ENCODE assay signal across 13 cellular contexts in the genomic region with DNA sequence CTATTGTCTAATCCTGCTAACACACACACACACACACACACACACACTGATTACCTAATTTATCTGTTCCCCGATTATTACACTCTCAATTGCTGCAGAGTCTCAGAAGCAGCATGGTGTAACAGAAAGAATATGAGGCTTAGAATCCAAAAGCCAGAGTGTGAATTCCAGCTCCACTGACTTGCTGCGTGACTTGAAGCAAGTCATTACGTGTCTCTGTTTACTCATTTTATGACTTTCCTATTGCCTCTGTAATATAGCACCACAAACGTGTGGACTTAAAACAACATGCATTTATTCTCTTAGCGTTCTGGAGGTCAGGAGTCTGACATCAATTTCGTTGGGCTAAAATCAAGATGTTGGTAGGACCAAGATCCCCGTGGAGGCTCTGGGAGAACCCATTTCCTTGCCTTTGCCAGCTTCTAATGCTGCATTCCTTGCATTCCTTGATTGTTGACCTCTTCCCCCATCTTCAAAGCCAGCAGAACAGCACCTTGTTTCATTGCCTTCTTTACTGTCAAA. TPM values are rescaled to one million over a fixed set of nuclear protein-coding genes. Genes with fewer than 3 reads are reported as not detected.
DNase-seq lines count a peak whose midpoint lies in the region; ATAC-seq and TF ChIP-seq lines count a peak whose summit lies in the region.
"Had no signal": no experiment of that assay in that cellular context is flagged by ENCODE, and none has a peak within 500 bp of the region (broad histone marks: within the 10 kb centered on the region; RNA-seq: fewer than 3 reads in every experiment).

No MANE protein-coding gene starts in this region.

- POLR2A ChIA-PET in CD8-positive, alpha-beta T cell (lab: Charles Lee) = interaction anchor here (1.7 kb wide), 1 partner anchor 22 kb away, joined by 5 read pairs; no protein-coding TSS in a partner anchor

- H3K27me3 Mint-ChIP-seq in CD8-positive, alpha-beta T cell (ENCODE audit: low read depth) = no peaks in the 10 kb centered on the region

- H3K9me3 ChIP-seq in CD8-positive, alpha-beta T cell (ENCODE audit: low read length) = no peaks in the 10 kb centered on the region
- H3K9me3 ChIP-seq: heart right ventricle had no signal

- no peak overlapping the region for H3K27ac ChIP-seq in CD8-positive, alpha-beta T cell (ENCODE audit: low read depth, low read length)
- H3K27ac ChIP-seq: heart right ventricle had no signal

- DNase-seq in CD8-positive, alpha-beta T cell = no peak
- DNase-seq in HPDE6-E6E7 (ENCODE audit: extremely low spot score) (peak; percentile 35), amniotic epithelial cell (ENCODE audit: low read depth) (peak; percentile 85), left kidney (ENCODE audit: low read depth, low spot score) (peak; percentile 68), NOMO-1 (lab: John Stamatoyannopoulos, UW; ENCODE audit: unreplicated experiment in 2 of 2) (no peak)
- DNase-seq: activated CD4-positive, alpha-beta T cell treated with anti-CD3 and anti-CD28 coated beads for 1 hour; heart right ventricle; NCI-H446 treated with DMSO at 0.1 percent for 48 hours; posterior cingulate gyrus; stimulated activated CD8-positive, alpha-beta memory T cell treated with anti-CD3 and anti-CD28 coated beads, Interleukin-4, amount 100 ng/mL, for 48 hours had no signal

- TF ChIP-seq CTCF in CD8-positive, alpha-beta T cell (IDR thresholded peaks at IDR 0.05) = no peak

- H3K36me3 ChIP-seq in CD8-positive, alpha-beta T cell (ENCODE audit: insufficient read depth, low read length) = no peaks in the 10 kb centered on the region
- H3K36me3 ChIP-seq: heart right ventricle had no signal

- ATAC-seq in CD8-positive, alpha-beta T cell = no peak
- no peak for ATAC-seq in GM18511 (IDR thresholded peaks at IDR 0.05; ENCODE audit: unreplicated experiment)
- ATAC-seq in GM21526 (IDR thresholded peaks at IDR 0.05; ENCODE audit: low FRiP score, unreplicated experiment) = no peak
- no peak for ATAC-seq in activated CD4-positive, CD25-positive, alpha-beta regulatory T cell treated with anti-CD3 and anti-CD28 coated beads, Interleukin-2, amount 50 U/mL, for 24 hours
- ATAC-seq: heart right ventricle had no signal

- peaks cover 27% of the 10 kb centered on the region for H3K4me1 Mint-ChIP-seq in CD8-positive, alpha-beta T cell (ENCODE audit: low read depth)

- peak overlapping the region; percentile 15 for H3K27ac Mint-ChIP-seq in CD8-positive, alpha-beta T cell

- CTCF ChIA-PET in CD8-positive, alpha-beta T cell (lab: Charles Lee) = interaction anchor here (0.6 to 3.3 kb wide), 2 partner anchors 47 to 354 kb away, joined by 3 to 18 read pairs; no protein-coding TSS in a partner anchor

- H3K9me3 Mint-ChIP-seq in CD8-positive, alpha-beta T cell = no peaks in the 10 kb centered on the region

- H3K4me3 ChIP-seq in CD8-positive, alpha-beta T cell (ENCODE audit: low read depth, low read length) = no peak overlapping the region
- H3K4me3 ChIP-seq: heart right ventricle had no signal

- H3K27me3 ChIP-seq in CD8-positive, alpha-beta T cell (ENCODE audit: insufficient read depth, low read length) = no peaks in the 10 kb centered on the region
- H3K27me3 ChIP-seq: heart right ventricle had no signal

- intact Hi-C loops in CD8-positive, alpha-beta T cell (cut with DNase I, micrococcal nuclease) = no loop called here

- peaks cover 50% of the 10 kb centered on the region for H3K36me3 Mint-ChIP-seq in CD8-positive, alpha-beta T cell

- H3K4me1 ChIP-seq in CD8-positive, alpha-beta T cell (ENCODE audit: insufficient read depth, low read length) = peaks cover 20% of the 10 kb centered on the region

- H3K4me3 Mint-ChIP-seq in CD8-positive, alpha-beta T cell = no peak overlapping the region

RNA-seq across cellular contexts. Expression of gene ATP5PO, which starts 55.9 kb away (rescaled TPM):
- 100 to 1,000 TPM; 129 to 143 TPM for total RNA-seq in CD8-positive, alpha-beta T cell

Comparison
In these comparisons a context has a peak if more than half of its experiments do, and no peak if none do; other contexts are left out.
1. DNase-seq: peak in HPDE6-E6E7 (single experiment), amniotic epithelial cell (single experiment) and left kidney (single experiment); none in CD8-positive, alpha-beta T cell (0 of 7) and NOMO-1 (0 of 2).